19 cellular contexts compared by ENCODE assay signal in genomic region chr2:28327596-28327962, GRCh38.
DNase-seq lines count a peak whose midpoint lies in the region; ATAC-seq and TF ChIP-seq lines count a peak whose summit lies in the region.
"Had no signal": no experiment of that assay in that cellular context is flagged by ENCODE, and none has a peak within 500 bp of the region (broad histone marks: within the 10 kb centered on the region; RNA-seq: fewer than 3 reads in every experiment).

No MANE protein-coding gene starts in this region.

- H3K9ac ChIP-seq in skeletal muscle tissue (ENCODE audit: low read depth in 1 of 3, low read length in 3 of 3) (no peak overlapping the region), trophoblast cell (ENCODE audit: low read length) (no peak overlapping the region)

- H2BK12ac ChIP-seq in trophoblast cell (ENCODE audit: low read length): no peak overlapping the region

- H3K4ac ChIP-seq in trophoblast cell (ENCODE audit: low read depth, low read length): no peak overlapping the region

- intact Hi-C loops in cardiac septum (cut with DNase I) (no loop called here), heart left ventricle (cut with DNase I) (no loop called here), esophagus squamous epithelium (cut with DNase I) (no loop called here)

- H3K9me3 ChIP-seq in heart left ventricle: no peaks in the 10 kb centered on the region
- no peaks in the 10 kb centered on the region for H3K9me3 ChIP-seq in esophagus squamous epithelium
- H3K9me3 ChIP-seq in skeletal muscle tissue (ENCODE audit: control insufficient read depth in 3 of 3, low read length in 3 of 3): no peaks in the 10 kb centered on the region
- no peaks in the 10 kb centered on the region for H3K9me3 ChIP-seq in trophoblast cell (ENCODE audit: insufficient read depth, low read depth, low read length)
- H3K9me3 ChIP-seq: upper lobe of left lung had no signal

- no peak overlapping the region for H2BK120ac ChIP-seq in trophoblast cell (ENCODE audit: insufficient read depth, low read length, poor library complexity)

- no peaks in the 10 kb centered on the region for H3K36me3 ChIP-seq in heart left ventricle
- no peaks in the 10 kb centered on the region for H3K36me3 ChIP-seq in esophagus squamous epithelium
- H3K36me3 ChIP-seq in skeletal muscle tissue (ENCODE audit: control insufficient read depth in 3 of 3, insufficient read depth in 3 of 3, low read length in 3 of 3): peaks cover 0 to 2% (median 0%) of the 10 kb centered on the region in 3 donors
- H3K36me3 ChIP-seq in trophoblast cell (ENCODE audit: control insufficient read depth in 1 of 2, insufficient read depth in 2 of 2, low read length in 2 of 2): no peaks in the 10 kb centered on the region
- H3K36me3 ChIP-seq: upper lobe of left lung had no signal

- H2AFZ ChIP-seq in trophoblast cell (ENCODE audit: insufficient read depth, low read length, poor library complexity): no peak overlapping the region

- H3K4me1 ChIP-seq in heart left ventricle: peaks cover 0 to 24% (median 9%) of the 10 kb centered on the region in 12 donors
- H3K4me1 ChIP-seq in esophagus squamous epithelium: peaks cover 24 to 52% (median 32%) of the 10 kb centered on the region in 3 donors
- H3K4me1 ChIP-seq in skeletal muscle tissue (ENCODE audit: control insufficient read depth in 3 of 3, insufficient read depth in 3 of 3, low read length in 3 of 3): peaks cover 29 to 37% (median 33%) of the 10 kb centered on the region in 3 donors
- H3K4me1 ChIP-seq in trophoblast cell (ENCODE audit: control insufficient read depth in 1 of 2, insufficient read depth in 2 of 2, low read length in 2 of 2): peaks cover 7 to 10% of the 10 kb centered on the region in 2 experiments

- no peak for TF ChIP-seq CTCF in heart left ventricle (IDR thresholded peaks at IDR 0.05)
- TF ChIP-seq CTCF in esophagus squamous epithelium (IDR thresholded peaks at IDR 0.05): no peak

- H3K79me2 ChIP-seq in trophoblast cell (ENCODE audit: control insufficient read depth, insufficient read depth, low read length, poor library complexity): no peaks in the 10 kb centered on the region

- no peak overlapping the region for H3K4me2 ChIP-seq in trophoblast cell (ENCODE audit: low read length)

- no peak overlapping the region for H4K12ac ChIP-seq in trophoblast cell (ENCODE audit: low read depth, low read length)

- H3K4me3 ChIP-seq in heart left ventricle: no peak overlapping the region
- no peak overlapping the region for H3K4me3 ChIP-seq in esophagus squamous epithelium
- H3K4me3 ChIP-seq in skeletal muscle tissue (ENCODE audit: low read length in 3 of 3): no peak overlapping the region
- H3K4me3 ChIP-seq in trophoblast cell (ENCODE audit: low read depth, low read length): no peak overlapping the region
- H3K4me3 ChIP-seq: upper lobe of left lung had no signal

- no peak overlapping the region for H3K23ac ChIP-seq in trophoblast cell (ENCODE audit: low read length)

- TF ChIP-seq POLR2A in heart left ventricle (IDR thresholded peaks at IDR 0.05): no peak
- no peak for TF ChIP-seq POLR2A in esophagus squamous epithelium (IDR thresholded peaks at IDR 0.05)

- H4K91ac ChIP-seq in trophoblast cell (ENCODE audit: low read depth, low read length): no peak overlapping the region

- H3K79me1 ChIP-seq in trophoblast cell (ENCODE audit: low read length): no peaks in the 10 kb centered on the region

- H3K18ac ChIP-seq in trophoblast cell (ENCODE audit: low read length): no peak overlapping the region

- 93 to 96% (median 95%) methylated on average over 8 of the region's 8 CpGs for WGBS in heart left ventricle, 4 donors
- 56 to 75% methylated on average over 7 to 8 of the region's 8 CpGs for WGBS in esophagus squamous epithelium, 2 donors
- no CpG with 5 or more reads among the region's 8 CpGs for WGBS in trophoblast cell (ENCODE audit: extremely low coverage, insufficient coverage, insufficient read length)

- no peak for ATAC-seq in heart left ventricle
- ATAC-seq in GM21381 (IDR thresholded peaks at IDR 0.05; ENCODE audit: unreplicated experiment): no peak
- no peak for ATAC-seq in HG03442 (IDR thresholded peaks at IDR 0.05; ENCODE audit: unreplicated experiment)
- ATAC-seq in GM21423 (IDR thresholded peaks at IDR 0.05; ENCODE audit: unreplicated experiment): no peak

- H3K27me3 ChIP-seq in heart left ventricle (no peaks in the 10 kb centered on the region), esophagus squamous epithelium (no peaks in the 10 kb centered on the region), skeletal muscle tissue (ENCODE audit: control insufficient read depth in 3 of 3, insufficient read depth in 3 of 3, low read length in 3 of 3) (no peaks in the 10 kb centered on the region), trophoblast cell (ENCODE audit: insufficient read depth, low read length) (no peaks in the 10 kb centered on the region)
- H3K27me3 ChIP-seq: upper lobe of left lung had no signal

- H3K14ac ChIP-seq in trophoblast cell (ENCODE audit: low read length): no peak overlapping the region

- peak; percentile 53 for DNase-seq in cardiac septum (ENCODE audit: low spot score)
- DNase-seq in heart left ventricle: no peak
- no peak for DNase-seq in esophagus squamous epithelium (lab: John Stamatoyannopoulos, UW)
- DNase-seq in trophoblast cell: no peak
- DNase-seq: activated CD4-positive, alpha-beta T cell treated with anti-CD3 and anti-CD28 coated beads for 48 hours; activated naive CD4-positive, alpha-beta T cell treated with anti-CD3 and anti-CD28 coated beads, Interleukin-2, amount 10 ng/mL, durations not matched to agents 7 days and 5 days; aorta; cerebellar nuclear complex; Karpas-422; kidney glomerular epithelial cell; mesendoderm; NCI-H526; nephron progenitor cell; upper lobe of left lung had no signal

- H2AK5ac ChIP-seq in trophoblast cell (ENCODE audit: low read length): no peak overlapping the region

- no peak overlapping the region for H4K8ac ChIP-seq in trophoblast cell (ENCODE audit: low read depth, low read length)

- no peak overlapping the region for H2BK5ac ChIP-seq in trophoblast cell (ENCODE audit: low read depth, low read length, poor library complexity)

- H3K27ac ChIP-seq in heart left ventricle (peak overlapping the region in 1 of 12 donors; percentile 26), esophagus squamous epithelium (peak overlapping the region; percentile 34 to 68 (median 64)), skeletal muscle tissue (ENCODE audit: low read depth, low read length) (peak overlapping the region; percentile 52), trophoblast cell (ENCODE audit: low read depth, low read length) (no peak overlapping the region)
- H3K27ac ChIP-seq: C4-2B, upper lobe of left lung had no signal
